1 cellular context compared by ENCODE assay signal in the genomic region with DNA sequence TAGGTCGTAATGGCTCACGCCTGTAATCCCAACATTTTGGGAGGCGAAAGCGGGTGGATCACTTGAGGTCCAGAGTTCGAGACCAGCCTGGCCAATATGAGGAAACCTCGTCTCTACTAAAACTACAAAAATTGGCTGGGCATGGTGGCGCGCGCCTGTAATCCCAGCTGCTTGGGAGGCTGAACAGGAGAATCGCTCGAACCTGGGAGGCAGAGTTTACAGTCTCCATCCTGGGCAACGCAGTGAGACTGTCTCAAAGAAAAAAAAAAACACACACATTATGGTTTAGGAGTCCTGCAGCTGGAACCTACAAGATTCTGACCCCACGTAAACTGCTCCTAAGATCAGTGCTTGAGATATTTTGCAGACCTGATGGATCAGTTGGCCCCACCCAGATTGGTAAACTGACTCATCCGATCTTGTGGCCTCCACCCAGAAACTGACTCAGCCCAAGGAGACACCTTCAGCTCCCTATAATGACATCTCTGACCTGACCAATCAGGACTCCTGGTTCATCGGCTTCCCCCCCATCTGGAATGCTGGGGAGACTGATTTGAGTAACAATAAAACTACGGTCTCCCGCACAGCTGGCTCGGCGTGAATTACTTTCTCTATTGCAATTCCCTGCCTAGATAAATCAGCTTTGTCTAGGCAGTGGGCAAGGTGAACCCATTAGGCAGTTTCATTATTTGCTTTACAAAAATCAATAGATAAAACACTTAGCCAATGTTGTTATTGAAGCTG.
TF ChIP-seq lines count a peak whose summit lies in the region.

No MANE protein-coding gene starts in this region.

TF ChIP-seq in WTC11, 78 proteins besides CTCF, POLR2A, EP300 and RAD21 (continued from another document):
- TF ChIP-seq AFF4 (CRISPR knock-in tag; IDR thresholded peaks at IDR 0.05; ENCODE audit: borderline replicate concordance) (no peak), NR2C2 (CRISPR knock-in tag; IDR thresholded peaks at IDR 0.05) (no peak), ZNF671 (CRISPR knock-in tag; IDR thresholded peaks at IDR 0.05) (no peak), STAT6 (CRISPR knock-in tag; conservative IDR thresholded peaks at IDR 0.05; ENCODE audit: low read depth) (no peak), ZBTB43 (CRISPR knock-in tag; IDR thresholded peaks at IDR 0.05) (no peak), ZBTB21 (CRISPR knock-in tag; IDR thresholded peaks at IDR 0.05; ENCODE audit: borderline replicate concordance) (no peak), MYBL2 (CRISPR knock-in tag; IDR thresholded peaks at IDR 0.05) (no peak), ZNF423 (CRISPR knock-in tag; IDR thresholded peaks at IDR 0.05) (0 out of 2 replicates have a peak, but pooled peaks have one; percentile 2), ZNF317 (CRISPR knock-in tag; IDR thresholded peaks at IDR 0.05; ENCODE audit: borderline replicate concordance, low read depth) (no peak), IRF1 (CRISPR knock-in tag; IDR thresholded peaks at IDR 0.05) (no peak), ARID4B (CRISPR knock-in tag; IDR thresholded peaks at IDR 0.05; ENCODE audit: borderline replicate concordance) (no peak), FOXP1 (CRISPR knock-in tag; IDR thresholded peaks at IDR 0.05; ENCODE audit: borderline replicate concordance) (no peak), RELA (CRISPR knock-in tag; IDR thresholded peaks at IDR 0.05; ENCODE audit: borderline replicate concordance) (no peak), RORB (CRISPR knock-in tag; IDR thresholded peaks at IDR 0.05) (no peak), SMAD3 (CRISPR knock-in tag; IDR thresholded peaks at IDR 0.05; ENCODE audit: borderline replicate concordance) (no peak), E2F5 (CRISPR knock-in tag; IDR thresholded peaks at IDR 0.05) (no peak), ZMAT4 (CRISPR knock-in tag; IDR thresholded peaks at IDR 0.05) (no peak), GRHL2 (CRISPR knock-in tag; IDR thresholded peaks at IDR 0.05; ENCODE audit: insufficient replicate concordance, severe bottlenecking) (no peak), NFATC4 (CRISPR knock-in tag; IDR thresholded peaks at IDR 0.05) (peak; percentile 51; the same call in 1 of the 2 replicates), E2F1 (CRISPR knock-in tag; IDR thresholded peaks at IDR 0.05) (no peak), CDX4 (CRISPR knock-in tag; IDR thresholded peaks at IDR 0.05; ENCODE audit: borderline replicate concordance) (no peak), GABPB1 (CRISPR knock-in tag; IDR thresholded peaks at IDR 0.05) (no peak), ATF3 (CRISPR knock-in tag; conservative IDR thresholded peaks at IDR 0.05) (no peak), AR (CRISPR knock-in tag; IDR thresholded peaks at IDR 0.05) (peak; percentile 89; the same call in 1 of the 2 replicates), ZNF263 (CRISPR knock-in tag; IDR thresholded peaks at IDR 0.05; ENCODE audit: low read depth) (no peak), PRRX2 (CRISPR knock-in tag; IDR thresholded peaks at IDR 0.05) (peak; percentile 72), ZNF512 (CRISPR knock-in tag; IDR thresholded peaks at IDR 0.05; ENCODE audit: borderline replicate concordance) (no peak), IRF2 (CRISPR knock-in tag; IDR thresholded peaks at IDR 0.05; ENCODE audit: borderline replicate concordance, low read depth) (no peak)
TF ChIP-seq in WTC11: peak in this region for 10.
